ENCODE assay signal across 14 cellular contexts in genomic region chr4:8283161-8283560, GRCh38. TPM values are rescaled to one million over a fixed set of nuclear protein-coding genes. Genes with fewer than 3 reads are reported as not detected.
"Had no signal": no experiment of that assay in that cellular context is flagged by ENCODE, and none has a peak within 500 bp of the region (broad histone marks: within the 10 kb centered on the region; RNA-seq: fewer than 3 reads in every experiment).

No MANE protein-coding gene starts in this region.

- H3K4me1 Mint-ChIP-seq: activated B cell treated with CpG ODN at 0.5 μM for 24 hours; activated CD4-positive, alpha-beta T cell treated with anti-CD3 and anti-CD28 coated beads, Interleukin-2, amount 10 ng/mL, durations not matched to agents 7 days and 5 days had no signal

- H3K36me3 Mint-ChIP-seq: naive thymus-derived CD4-positive, alpha-beta T cell had no signal

- H3K27me3 Mint-ChIP-seq: activated CD4-positive, alpha-beta T cell treated with anti-CD3 and anti-CD28 coated beads, Interleukin-2, amount 10 ng/mL, durations not matched to agents 7 days and 5 days; naive thymus-derived CD4-positive, alpha-beta T cell had no signal

- DNase-seq: activated B cell treated with CpG ODN at 0.5 μM for 24 hours; activated CD4-positive, alpha-beta T cell treated with anti-CD3 and anti-CD28 coated beads, Interleukin-2, amount 10 ng/mL, durations not matched to agents 7 days and 5 days; activated naive CD4-positive, alpha-beta T cell treated with anti-CD3 and anti-CD28 coated beads, Interleukin-2, amount 50 U/mL, for 16 hours; activated T-cell treated with anti-CD3 and anti-CD28 coated beads for 4 hours; adrenal gland; erythroblast; hypothalamus; mammary epithelial cell; naive thymus-derived CD4-positive, alpha-beta T cell; T-helper 17 cell; thyroid gland; uterus had no signal

- H3K27ac Mint-ChIP-seq: activated B cell treated with CpG ODN at 0.5 μM for 24 hours; activated CD4-positive, alpha-beta T cell treated with anti-CD3 and anti-CD28 coated beads, Interleukin-2, amount 10 ng/mL, durations not matched to agents 7 days and 5 days; T-helper 17 cell had no signal

- H3K9me3 Mint-ChIP-seq: activated B cell treated with CpG ODN at 0.5 μM for 24 hours; activated CD4-positive, alpha-beta T cell treated with anti-CD3 and anti-CD28 coated beads, Interleukin-2, amount 10 ng/mL, durations not matched to agents 7 days and 5 days; naive thymus-derived CD4-positive, alpha-beta T cell had no signal

- H3K4me3 Mint-ChIP-seq: activated B cell treated with CpG ODN at 0.5 μM for 24 hours; activated CD4-positive, alpha-beta T cell treated with anti-CD3 and anti-CD28 coated beads, Interleukin-2, amount 10 ng/mL, durations not matched to agents 7 days and 5 days; naive thymus-derived CD4-positive, alpha-beta T cell; T-helper 17 cell had no signal

RNA-seq across cellular contexts. Expression of gene HTRA3, which starts 13.6 kb away (rescaled TPM):
- total RNA-seq: activated B cell treated with CpG ODN at 0.5 μM for 24 hours; activated CD4-positive, alpha-beta T cell treated with anti-CD3 and anti-CD28 coated beads, Interleukin-2, amount 10 ng/mL, durations not matched to agents 7 days and 5 days; activated CD8-positive, alpha-beta memory T cell treated with anti-CD3 and anti-CD28 coated beads for 36 hours; mononuclear cell; naive thymus-derived CD4-positive, alpha-beta T cell; T-helper 17 cell had no signal
